Comparison of ENCODE assay signal across 9 cellular contexts in genomic region chr3:180836766-180837165, GRCh38.
"Had no signal": no experiment of that assay in that cellular context is flagged by ENCODE, and none has a peak within 500 bp of the region (broad histone marks: within the 10 kb centered on the region; RNA-seq: fewer than 3 reads in every experiment).

No MANE protein-coding gene starts in this region.

- H3K36me3 ChIP-seq: HAP-1 had no signal

- H3K9me3 ChIP-seq: HAP-1 had no signal

- H3K27ac ChIP-seq: GM23248, HL-60 had no signal

- H3K4me1 ChIP-seq: HAP-1 had no signal

- H3K9ac ChIP-seq: GM23248 had no signal

- H2AFZ ChIP-seq: GM23248 had no signal

- H3K4me3 ChIP-seq: GM23248, HAP-1 had no signal

- DNase-seq: GM23248, GOT3, H7, HFFc6, KBM-7 had no signal

- ATAC-seq: HCT116, HepG2 had no signal
